Comparison of ENCODE assay signal across 20 cellular contexts in genomic region chr1:233410906-233411305, GRCh38.
"Had no signal": no experiment of that assay in that cellular context is flagged by ENCODE, and none has a peak within 500 bp of the region (broad histone marks: within the 10 kb centered on the region; RNA-seq: fewer than 3 reads in every experiment).

No MANE protein-coding gene starts in this region.

- H3K27ac ChIP-seq: coronary artery, dorsolateral prefrontal cortex, epithelial cell of prostate, esophagus muscularis mucosa, gastrocnemius medialis, heart right ventricle, left lung, lower lobe of right lung had no signal

- ATAC-seq: gastrocnemius medialis, heart right ventricle, left cardiac atrium, left lung, left ventricle myocardium superior, lower lobe of right lung, mucosa of descending colon had no signal

- H3K4me1 ChIP-seq: esophagus muscularis mucosa, gastrocnemius medialis, heart right ventricle, left lung, lower lobe of right lung had no signal

- H3K4me3 ChIP-seq: coronary artery, dorsolateral prefrontal cortex, esophagus muscularis mucosa, gastrocnemius medialis, heart right ventricle, left lung, lower lobe of right lung, mucosa of descending colon had no signal

- DNase-seq: dermis blood vessel endothelial cell; dorsolateral prefrontal cortex; effector CD4-positive, alpha-beta T cell; effector memory CD4-positive, alpha-beta T cell; erythroblast; foreskin melanocyte; gastrocnemius medialis; glutamatergic neuron; head of caudate nucleus; heart right ventricle; hippocampal formation; left cardiac atrium; left lung; left ventricle myocardium superior; lower lobe of right lung; mesenchymal stem cell; mucosa of descending colon had no signal

- H3K27me3 ChIP-seq: dorsolateral prefrontal cortex, esophagus muscularis mucosa, gastrocnemius medialis, left lung had no signal
